1 cellular context compared by ENCODE assay signal in genomic region chr1:168110896-168111545, GRCh38.
TF ChIP-seq lines count a peak whose summit lies in the region.

No MANE protein-coding gene starts in this region.

TF ChIP-seq in H1, 55 proteins besides CTCF, POLR2A, EP300 and RAD21:
- TF ChIP-seq ZNF274 (IDR thresholded peaks at IDR 0.05; ENCODE audit: borderline replicate concordance, extremely low read depth, low read length): no peak
